Comparison of ENCODE assay signal across 9 cellular contexts in the genomic region with DNA sequence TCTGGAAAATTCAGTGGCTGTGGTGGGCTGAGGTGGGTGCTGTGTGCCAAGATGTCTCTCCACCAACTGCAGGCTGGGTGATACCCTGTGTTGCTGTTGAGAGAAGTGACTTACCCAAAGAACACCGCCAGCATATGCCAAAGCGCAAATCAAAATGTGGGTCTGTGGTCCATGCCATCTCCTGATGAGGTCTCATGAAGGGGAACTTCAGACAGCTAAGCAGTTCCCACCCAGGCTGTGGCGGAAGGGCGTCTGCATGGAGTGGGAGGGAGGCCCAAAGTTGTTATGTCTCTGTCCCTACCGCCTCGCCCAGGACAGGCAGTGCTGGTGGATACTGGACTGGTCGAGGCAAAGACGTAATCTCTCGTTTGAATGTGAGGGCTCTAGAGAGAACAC.
DNase-seq lines count a peak whose midpoint lies in the region; ATAC-seq and TF ChIP-seq lines count a peak whose summit lies in the region.
"Had no signal": no experiment of that assay in that cellular context is flagged by ENCODE, and none has a peak within 500 bp of the region (broad histone marks: within the 10 kb centered on the region; RNA-seq: fewer than 3 reads in every experiment).

No MANE protein-coding gene starts in this region.

- H3K4me1 ChIP-seq in Loucy (ENCODE audit: insufficient read depth, low read length, poor library complexity, severe bottlenecking) (peaks cover 16% of the 10 kb centered on the region), breast epithelium (peaks cover 0 to 5% of the 10 kb centered on the region in 2 donors)

- H4K20me1 ChIP-seq in Loucy (ENCODE audit: insufficient read depth, low read length, poor library complexity, severe bottlenecking), result peaks cover 73% of the 10 kb centered on the region

- H3K27me3 ChIP-seq in Loucy (ENCODE audit: insufficient read depth, low read length, poor library complexity, severe bottlenecking), result peaks cover 73% of the 10 kb centered on the region
- no peaks in the 10 kb centered on the region for H3K27me3 ChIP-seq in breast epithelium

- no peak overlapping the region for H3K4me3 ChIP-seq in Loucy (ENCODE audit: low read length, poor library complexity, severe bottlenecking)
- no peak overlapping the region for H3K4me3 ChIP-seq in breast epithelium

- H3K9me3 ChIP-seq in Loucy (ENCODE audit: insufficient read depth, low read depth, low read length), result no peaks in the 10 kb centered on the region
- H3K9me3 ChIP-seq in breast epithelium, result no peaks in the 10 kb centered on the region

- H3K36me3 Mint-ChIP-seq in Calu3 (ENCODE audit: insufficient read depth, unreplicated experiment) (peaks cover 20% of the 10 kb centered on the region), nephron progenitor cell (ENCODE audit: low read depth) (peaks cover 7% of the 10 kb centered on the region)

- H3K27me3 Mint-ChIP-seq in Calu3 (ENCODE audit: unreplicated experiment) (no peaks in the 10 kb centered on the region), nephron progenitor cell (ENCODE audit: low read depth, poor library complexity) (no peaks in the 10 kb centered on the region)

- intact Hi-C loops in Calu3 (cut with micrococcal nuclease; ENCODE audit: unreplicated experiment) (no loop called here), breast epithelium (cut with DNase I; ENCODE audit: low total_unique reads) (no loop called here), left colon (cut with DNase I, micrococcal nuclease) (no loop called here)

- H3K79me2 ChIP-seq in Loucy (ENCODE audit: insufficient read depth, low read length), result no peaks in the 10 kb centered on the region

- peak overlapping the region; percentile 76 to 86 for H3K27ac ChIP-seq in breast epithelium

- peak overlapping the region; percentile 85 for H3K27ac Mint-ChIP-seq in Calu3 (ENCODE audit: unreplicated experiment)
- peak overlapping the region; percentile 41 for H3K27ac Mint-ChIP-seq in nephron progenitor cell

- H3K9ac ChIP-seq in Loucy (ENCODE audit: low read depth, low read length, poor library complexity, severe bottlenecking), result no peak overlapping the region

- CTCF ChIA-PET in Calu3 (lab: Charles Lee), result interaction anchor here (0.8 to 1.5 kb wide), 3 partner anchors 9 to 174 kb away, joined by 3 to 14 read pairs (median 5); no protein-coding TSS in a partner anchor

- H3K9me2 ChIP-seq in Loucy (replicated peaks; ENCODE audit: low read depth, low read length), result no peaks in the 10 kb centered on the region

- DNase-seq in Calu3, result no peak
- no peak for DNase-seq in breast epithelium (ENCODE audit: low spot score in 2 of 2)
- no peak for DNase-seq in nephron progenitor cell
- no peak for DNase-seq in DMS153 (lab: John Stamatoyannopoulos, UW)
- DNase-seq in left colon, result no peak
- DNase-seq in NOMO-1 (lab: John Stamatoyannopoulos, UW; ENCODE audit: unreplicated experiment in 2 of 2), result no peak
- DNase-seq: effector CD8-positive, alpha-beta T cell had no signal

- H3K9me3 Mint-ChIP-seq in Calu3 (ENCODE audit: low read depth, unreplicated experiment), result no peaks in the 10 kb centered on the region
- H3K9me3 Mint-ChIP-seq in nephron progenitor cell, result no peaks in the 10 kb centered on the region

- peaks cover 42% of the 10 kb centered on the region for H3K4me1 Mint-ChIP-seq in Calu3 (ENCODE audit: low read depth, unreplicated experiment)
- H3K4me1 Mint-ChIP-seq in nephron progenitor cell, result peaks cover 35% of the 10 kb centered on the region

- H3F3A ChIP-seq in Loucy (ENCODE audit: low read depth), result no peaks in the 10 kb centered on the region

- TF ChIP-seq POLR2A in breast epithelium (IDR thresholded peaks at IDR 0.05), result no peak

- BruUV-seq in Calu3 (replicated peaks; lab: Mats Ljungman, UMichigan), result no TSS peak

- TF ChIP-seq CTCF in Calu3 (IDR thresholded peaks at IDR 0.05; ENCODE audit: unreplicated experiment) (no peak), Loucy (conservative IDR thresholded peaks at IDR 0.05; ENCODE audit: low read length) (no peak), breast epithelium (IDR thresholded peaks at IDR 0.05) (no peak), nephron progenitor cell (IDR thresholded peaks at IDR 0.05) (no peak)

- ATAC-seq in left colon, result no peak
- ATAC-seq in HG03565 (IDR thresholded peaks at IDR 0.05; ENCODE audit: unreplicated experiment), result no peak

- no peak overlapping the region for H2AFZ ChIP-seq in Loucy (ENCODE audit: low read length)

- H3K36me3 ChIP-seq in Loucy (ENCODE audit: insufficient read depth, low read length) (no peaks in the 10 kb centered on the region; the same call in 1 of the 2 replicates), breast epithelium (no peaks in the 10 kb centered on the region)

- H3K4me2 ChIP-seq in Loucy (ENCODE audit: low read depth, low read length, poor library complexity, severe bottlenecking), result peak overlapping the region; percentile 8

- H3K4me3 Mint-ChIP-seq in Calu3 (ENCODE audit: low read depth, unreplicated experiment) (peak overlapping the region; percentile 36), nephron progenitor cell (no peak overlapping the region)
